In genomic region chr22:39716534-39716933, GRCh38 we compare ENCODE assay signal across 21 cellular contexts.
"Had no signal": no experiment of that assay in that cellular context is flagged by ENCODE, and none has a peak within 500 bp of the region (broad histone marks: within the 10 kb centered on the region; RNA-seq: fewer than 3 reads in every experiment).

No MANE protein-coding gene starts in this region.

- ATAC-seq: activated CD8-positive, alpha-beta T cell treated with anti-CD3 and anti-CD28 coated beads for 36 hours had no signal

- H3K4me3 ChIP-seq: PC-9 had no signal

- DNase-seq: activated CD4-positive, alpha-beta T cell treated with anti-CD3 and anti-CD28 coated beads, Interleukin-2, amount 10 ng/mL, durations not matched to agents 24 days and 14 days; activated CD4-positive, alpha-beta T cell treated with anti-CD3 and anti-CD28 coated beads, Interleukin-2, amount 50 U/mL, for 4 hours; activated CD8-positive, alpha-beta T cell treated with anti-CD3 and anti-CD28 coated beads for 36 hours; activated gamma-delta T cell; activated naive CD4-positive, alpha-beta T cell treated with Interleukin-2 at 50 U/mL for 16 hours; activated T-cell treated with anti-CD3 and anti-CD28 coated beads, Interleukin-2, amount 50 U/mL, for 24 hours; central memory CD4-positive, alpha-beta T cell; MM.1S; MV-4-11; NCI-H1092; NCI-H1436 treated with DMSO at 0.1 percent for 48 hours; NCI-H1694 treated with DMSO at 0.1 percent for 48 hours; NCI-H2029; NCI-H345; NCI-H748 treated with DMSO at 0.1 percent for 48 hours; NK-92 treated with Interleukin-12 subunit alpha and Interleukin-12 subunit beta, amount 100 ng/mL, for 24 hours; PC-9; Right ventricle myocardium superior; SW 1271 had no signal

- H3K27ac ChIP-seq: KMS-11, PC-9, RWPE1 had no signal
